ENCODE assay signal across 8 cellular contexts in genomic region chr20:23361651-23362391, GRCh38. TPM values are rescaled to one million over a fixed set of nuclear protein-coding genes. Genes with fewer than 3 reads are reported as not detected.
DNase-seq lines count a peak whose midpoint lies in the region; ATAC-seq, FAIRE-seq and TF ChIP-seq lines count a peak whose summit lies in the region.

TSS of gene GZF1 (plus strand) at chr20:23362182. CDS start at chr20:23364384, 2,202 bp downstream.

- no peak for FAIRE-seq in bronchial epithelial cell (lab: Jason Lieb, UNC)

- no peaks in the 10 kb centered on the region for H3K27me3 ChIP-seq in bronchial epithelial cell (ENCODE audit: control insufficient read depth, insufficient read depth, low read length)
- H3K27me3 ChIP-seq in smooth muscle cell (ENCODE audit: low read depth) = no peaks in the 10 kb centered on the region

- H3F3A ChIP-seq in smooth muscle cell (ENCODE audit: low read depth) = peaks cover 17% of the 10 kb centered on the region

- H3K4me1 ChIP-seq in smooth muscle cell (ENCODE audit: low read depth) = peaks cover 18% of the 10 kb centered on the region

- peak; percentile 98 for DNase-seq in AG08396 (ENCODE audit: low spot score)
- DNase-seq in NCI-H226 = peak; percentile 93
- DNase-seq in WTC11 (ENCODE audit: low spot score) = peak; percentile 98
- peak; percentile 89 for DNase-seq in bronchial epithelial cell (ENCODE audit: low read depth)
- DNase-seq in iPS-NIHi7 (ENCODE audit: extremely low spot score) = peak; percentile 97
- DNase-seq in smooth muscle cell (lab: John Stamatoyannopoulos, UW; ENCODE audit: unreplicated experiment) = peak; percentile 97

- no peaks in the 10 kb centered on the region for H3K27me3 Mint-ChIP-seq in WTC11 (ENCODE audit: low read depth)

- peak within 1 kb of the TSS; percentile 92 for H3K9ac ChIP-seq in smooth muscle cell (ENCODE audit: low read depth)

- peaks cover 46% of the 10 kb centered on the region for H3K79me2 ChIP-seq in smooth muscle cell (ENCODE audit: low read depth)

- H3K27ac ChIP-seq in smooth muscle cell (ENCODE audit: low read depth) = peak within 1 kb of the TSS; percentile 97

- H3K4me3 Mint-ChIP-seq in WTC11 = peak within 1 kb of the TSS; percentile 88

- H3K36me3 ChIP-seq in bronchial epithelial cell (ENCODE audit: control insufficient read depth, insufficient read depth, low read length) = peaks cover 6% of the 10 kb centered on the region
- H3K36me3 ChIP-seq in smooth muscle cell (ENCODE audit: low read depth) = no peaks in the 10 kb centered on the region

- peak; percentile 66 for ATAC-seq in GM19023 (IDR thresholded peaks at IDR 0.05; ENCODE audit: unreplicated experiment)
- peak; percentile 60 for ATAC-seq in HG03196 (IDR thresholded peaks at IDR 0.05; ENCODE audit: unreplicated experiment)
- peak; percentile 81 for ATAC-seq in WTC11

- CTCF ChIA-PET in WTC11 (lab: Charles Lee) = interaction anchor here (0.7 to 1.1 kb wide), 2 partner anchors 60 to 80 kb away, joined by 3 to 4 read pairs; partner anchors contain the start of gene NAPB

- POLR2A ChIA-PET in WTC11 (lab: Charles Lee) = interaction anchor here (1.0 to 1.1 kb wide), 2 partner anchors 12 to 60 kb away, joined by 3 to 4 read pairs; partner anchors contain the start of gene NAPB

- H3K27ac Mint-ChIP-seq in WTC11 = peak within 1 kb of the TSS; percentile 96

- H3K4me3 ChIP-seq in bronchial epithelial cell (ENCODE audit: low read depth, low read length) (peak within 1 kb of the TSS; percentile 80), smooth muscle cell (peak within 1 kb of the TSS; percentile 82)

- no peaks in the 10 kb centered on the region for H3K9me3 Mint-ChIP-seq in WTC11

- H3K4me2 ChIP-seq in smooth muscle cell = peak within 1 kb of the TSS; percentile 96

- H4K20me1 ChIP-seq in smooth muscle cell (ENCODE audit: low read depth) = peaks cover 39% of the 10 kb centered on the region

- H3K9me3 ChIP-seq in smooth muscle cell (replicated peaks; ENCODE audit: low read depth) = no peaks in the 10 kb centered on the region

- 0% methylated on average over 39 of the region's 95 CpGs for WGBS in smooth muscle cell (ENCODE audit: low lambda C conversion rate)

- peak within 1 kb of the TSS; percentile 75 for H2AFZ ChIP-seq in smooth muscle cell (ENCODE audit: low read depth)

- H3K4me1 Mint-ChIP-seq in WTC11 = peaks cover 29% of the 10 kb centered on the region

- TF ChIP-seq CTCF in WTC11 (IDR thresholded peaks at IDR 0.05) (no peak), bronchial epithelial cell (IDR thresholded peaks at IDR 0.05; ENCODE audit: insufficient read depth, low read length, severe bottlenecking) (peak; percentile 20), smooth muscle cell (IDR thresholded peaks at IDR 0.05; ENCODE audit: borderline replicate concordance, insufficient read depth, poor library complexity, severe bottlenecking) (peak; percentile 4)

- H3K36me3 Mint-ChIP-seq in WTC11 = peaks cover 14% of the 10 kb centered on the region

TF ChIP-seq in WTC11, 78 proteins besides CTCF, POLR2A, EP300 and RAD21 (continues in another document):
- TF ChIP-seq ZBTB43 (CRISPR knock-in tag; IDR thresholded peaks at IDR 0.05) (0 out of 2 replicates have a peak, but pooled peaks have one; percentile 20), MYBL2 (CRISPR knock-in tag; IDR thresholded peaks at IDR 0.05) (peak; percentile 28; the same call in 1 of the 2 replicates), USF2 (CRISPR knock-in tag; IDR thresholded peaks at IDR 0.05) (peak; percentile 99), ZNF671 (CRISPR knock-in tag; IDR thresholded peaks at IDR 0.05) (no peak), NR2C2 (CRISPR knock-in tag; IDR thresholded peaks at IDR 0.05) (no peak), ZNF232 (CRISPR knock-in tag; IDR thresholded peaks at IDR 0.05) (no peak; the same call in 1 of the 2 replicates), MXD4 (CRISPR knock-in tag; IDR thresholded peaks at IDR 0.05; ENCODE audit: borderline replicate concordance) (no peak), ZNF138 (CRISPR knock-in tag; conservative IDR thresholded peaks at IDR 0.05) (0 out of 2 replicates have a peak, but pooled peaks have one; percentile 40), GABPB1 (CRISPR knock-in tag; IDR thresholded peaks at IDR 0.05) (peak; percentile 100), E2F5 (CRISPR knock-in tag; IDR thresholded peaks at IDR 0.05) (0 out of 2 replicates have a peak, but pooled peaks have one; percentile 76), MAX (CRISPR knock-in tag; IDR thresholded peaks at IDR 0.05) (peak; percentile 91), NFE2L1 (CRISPR knock-in tag; IDR thresholded peaks at IDR 0.05) (0 out of 2 replicates have a peak, but pooled peaks have one; percentile 10), FOXK1 (CRISPR knock-in tag; IDR thresholded peaks at IDR 0.05) (peak; percentile 93), HMGA2 (CRISPR knock-in tag; IDR thresholded peaks at IDR 0.05) (no peak), ZNF281 (CRISPR knock-in tag; IDR thresholded peaks at IDR 0.05) (0 out of 2 replicates have a peak, but pooled peaks have one; percentile 5)

RNA-seq across cellular contexts. Expression of gene GZF1, which starts in this region (rescaled TPM):
- 9.5 to 11.2 TPM (median 10.1 TPM) in 3 replicates for total RNA-seq in WTC11 (2021)
- 16.6 and 28.0 TPM in 2 replicates for total RNA-seq in bronchial epithelial cell
- total RNA-seq in smooth muscle cell = 13.7 and 17.3 TPM in 2 replicates
- 6.0 and 7.5 TPM in 2 replicates for polyA plus RNA-seq in smooth muscle cell

Comparison
In these comparisons a context has a peak if more than half of its experiments do, and no peak if none do; other contexts are left out.
1. Peak in every context shown above with its lines: DNase-seq, ATAC-seq, H3K4me3 ChIP-seq and H3K27ac ChIP-seq.